Comparison of ENCODE assay signal across 8 cellular contexts in the genomic region with DNA sequence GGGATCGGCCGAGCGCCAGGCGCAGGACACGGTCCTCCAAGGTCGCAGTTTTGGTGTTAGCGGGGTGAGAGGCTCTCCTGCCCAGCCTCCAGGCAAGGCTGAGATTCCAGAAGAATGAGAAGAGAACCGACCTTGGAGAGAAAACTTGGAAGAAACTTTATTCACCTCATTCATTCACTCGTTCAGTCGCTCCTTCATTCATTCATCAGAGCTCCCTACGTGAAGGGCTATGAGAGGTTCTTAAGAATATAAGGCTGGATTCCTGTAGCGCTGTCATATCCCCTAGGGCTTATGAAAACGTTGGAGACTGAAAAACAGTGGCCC. TPM values are rescaled to one million over a fixed set of nuclear protein-coding genes. Genes with fewer than 3 reads are reported as not detected.
DNase-seq lines count a peak whose midpoint lies in the region; ATAC-seq and TF ChIP-seq lines count a peak whose summit lies in the region.

No MANE protein-coding gene starts in this region.

- H3K36me3 ChIP-seq in heart right ventricle (no peaks in the 10 kb centered on the region), lower lobe of right lung (no peaks in the 10 kb centered on the region), uterus (no peaks in the 10 kb centered on the region)

- ATAC-seq in heart right ventricle (no peak), lower lobe of right lung (no peak), HG03045 (IDR thresholded peaks at IDR 0.05; ENCODE audit: unreplicated experiment) (no peak)

- intact Hi-C loops in heart right ventricle (cut with DNase I) (loop anchor here in 1 of 10 donors (10.0 kb wide), 1 partner anchor 113 kb away; the partner anchor contains the start of gene CCDC42), cardiac septum (cut with DNase I) (loop anchor here (5.0 kb wide), 2 partner anchors 116 to 199 kb away; no protein-coding TSS in a partner anchor), lower lobe of right lung (cut with DNase I) (no loop called here), uterus (cut with DNase I; ENCODE audit: low total_unique reads) (no loop called here)

- no peak for TF ChIP-seq POLR2A in uterus (IDR thresholded peaks at IDR 0.05)

- in situ Hi-C loops in astrocyte of the spinal cord (cut with HindIII; ENCODE audit: low sequenced_read_pairs): no loop called here

- DNase-seq in heart right ventricle: no peak
- no peak for DNase-seq in cardiac septum (ENCODE audit: low spot score)
- DNase-seq in astrocyte of the spinal cord (ENCODE audit: low read depth, low spot score): peak; percentile 16
- DNase-seq in lower lobe of right lung: no peak
- no peak for DNase-seq in uterus
- no peak for DNase-seq in nucleus accumbens (lab: John Stamatoyannopoulos, UW)
- no peak for DNase-seq in SKM-1 treated with dmso at 0.1 percent for 144 hours (lab: John Stamatoyannopoulos, UW; ENCODE audit: unreplicated experiment)

- peaks cover 0 to 80% (median 0%) of the 10 kb centered on the region in 7 donors for H3K27me3 ChIP-seq in heart right ventricle
- H3K27me3 ChIP-seq in lower lobe of right lung (ENCODE audit: low read depth): peaks cover 15% of the 10 kb centered on the region
- no peaks in the 10 kb centered on the region for H3K27me3 ChIP-seq in uterus

- WGBS in heart right ventricle, 2 donors: 2% methylated on average over 13 of the region's 13 CpGs

- H3K9me3 ChIP-seq in heart right ventricle (no peaks in the 10 kb centered on the region), lower lobe of right lung (no peaks in the 10 kb centered on the region), uterus (no peaks in the 10 kb centered on the region)

- H3K4me1 ChIP-seq in heart right ventricle (peaks cover 5 to 48% (median 25%) of the 10 kb centered on the region in 9 donors), lower lobe of right lung (peaks cover 20% of the 10 kb centered on the region), uterus (no peaks in the 10 kb centered on the region)

- H3K4me3 ChIP-seq in heart right ventricle (peak overlapping the region; percentile 75 to 98 (median 90)), astrocyte of the spinal cord (ENCODE audit: low read depth, low read length) (peak overlapping the region; percentile 97), lower lobe of right lung (peak overlapping the region; percentile 88), uterus (peak overlapping the region; percentile 80 to 96)

- TF ChIP-seq CTCF in heart right ventricle (IDR thresholded peaks at IDR 0.05) (peak in 1 of 9 donors; percentile 1), astrocyte of the spinal cord (IDR thresholded peaks at IDR 0.05; ENCODE audit: low read depth, low read length) (no peak), lower lobe of right lung (IDR thresholded peaks at IDR 0.05) (no peak), uterus (IDR thresholded peaks at IDR 0.05) (peak in 1 of 4 experiments; percentile 2)

- H3K27ac ChIP-seq in heart right ventricle: peak overlapping the region; percentile 79 to 94 (median 86)
- H3K27ac ChIP-seq in lower lobe of right lung: peak overlapping the region; percentile 83
- peak overlapping the region; percentile 73 to 84 for H3K27ac ChIP-seq in uterus

RNA-seq across cellular contexts. Expression of gene MYH10, which starts 1.0 kb away (rescaled TPM):
- total RNA-seq in heart right ventricle (10 to 100 TPM; 16.1 to 61.0 (median 39.9) TPM), cardiac septum (45.6 TPM), lower lobe of right lung (83.3 TPM), uterus (100 to 1,000 TPM in 1 of 4 donors, 10 to 100 TPM in 3; 39.1 to 229 (median 65.0) TPM)
- 10 to 100 TPM; 10.3 to 14.3 TPM for polyA plus RNA-seq in heart right ventricle
